18 cellular contexts compared by ENCODE assay signal in genomic region chr3:127131625-127132170, GRCh38.
DNase-seq lines count a peak whose midpoint lies in the region; ATAC-seq, FAIRE-seq and TF ChIP-seq lines count a peak whose summit lies in the region.
"Had no signal": no experiment of that assay in that cellular context is flagged by ENCODE, and none has a peak within 500 bp of the region (broad histone marks: within the 10 kb centered on the region; RNA-seq: fewer than 3 reads in every experiment).

No MANE protein-coding gene starts in this region.

- no peaks in the 10 kb centered on the region for H3K79me1 ChIP-seq in H1 (ENCODE audit: low read depth, low read length)

- H3K4me3 Mint-ChIP-seq in osteocyte (ENCODE audit: unreplicated experiment) (no peak overlapping the region), glutamatergic neuron (ENCODE audit: unreplicated experiment) (no peak overlapping the region)
- H3K4me3 Mint-ChIP-seq: CD8-positive, alpha-beta T cell had no signal

- no peaks in the 10 kb centered on the region for H4K20me1 ChIP-seq in H1 (replicated peaks in 1 of 2; ENCODE audit: control insufficient read depth in 1 of 2, insufficient read depth in 2 of 2, low read length in 2 of 2)

- H3K27ac Mint-ChIP-seq in osteocyte (ENCODE audit: unreplicated experiment), result no peak overlapping the region
- no peak overlapping the region for H3K27ac Mint-ChIP-seq in glutamatergic neuron (ENCODE audit: unreplicated experiment)
- H3K27ac Mint-ChIP-seq: CD8-positive, alpha-beta T cell had no signal

- no peak for TF ChIP-seq EP300 in H1 (IDR thresholded peaks at IDR 0.05; ENCODE audit: borderline replicate concordance in 1 of 2, low read depth in 2 of 2, low read length in 2 of 2)

- H3K9me3 ChIP-seq in H1 (ENCODE audit: insufficient read depth in 2 of 2, low read depth in 1 of 2, low read length in 1 of 2) (no peaks in the 10 kb centered on the region), upper lobe of right lung (no peaks in the 10 kb centered on the region)
- H3K9me3 ChIP-seq: A549 had no signal

- H2BK5ac ChIP-seq in H1 (ENCODE audit: low read depth, low read length), result no peak overlapping the region

- peaks cover 10% of the 10 kb centered on the region for H3K4me1 Mint-ChIP-seq in osteocyte (ENCODE audit: unreplicated experiment)
- H3K4me1 Mint-ChIP-seq in glutamatergic neuron (ENCODE audit: low read depth, unreplicated experiment), result peaks cover 4% of the 10 kb centered on the region
- H3K4me1 Mint-ChIP-seq: CD14-positive monocyte had no signal

- POLR2A ChIA-PET in H1 (lab: Charles Lee; ENCODE audit: partially characterized antibody), result interaction anchor here (2.4 kb wide), 1 partner anchor 10 kb away, joined by 4 read pairs; no protein-coding TSS in a partner anchor

- H2AK5ac ChIP-seq in H1 (ENCODE audit: low read depth, low read length), result no peak overlapping the region

- H3K4ac ChIP-seq in H1 (replicated peaks; ENCODE audit: insufficient read length, low read depth, low read length), result no peak overlapping the region

- no peak for TF ChIP-seq POLR2A in H1 (IDR thresholded peaks at IDR 0.05; ENCODE audit: control extremely low read depth in 1 of 2, low read depth in 2 of 2, low read length in 2 of 2)

- no peak overlapping the region for H3K23ac ChIP-seq in H1 (ENCODE audit: insufficient read length)

- no peak overlapping the region for H3K14ac ChIP-seq in H1 (ENCODE audit: insufficient read length)

- H4K5ac ChIP-seq in H1 (ENCODE audit: insufficient read length, low read depth, low read length), result no peak overlapping the region

- H2AFZ ChIP-seq in H1 (ENCODE audit: low read length), result no peak overlapping the region

- H2BK12ac ChIP-seq in H1 (ENCODE audit: low read depth, low read length), result no peak overlapping the region

- H3K27ac ChIP-seq in H1 (ENCODE audit: low read depth, low read length) (no peak overlapping the region), upper lobe of right lung (no peak overlapping the region)
- H3K27ac ChIP-seq: A549 had no signal

- no peak overlapping the region for H3K9ac ChIP-seq in H1 (replicated peaks in 1 of 4; ENCODE audit: extremely low read depth in 1 of 4, low read depth in 3 of 4, low read length in 3 of 4)

- CTCF ChIA-PET in H1 (lab: Charles Lee; ENCODE audit: partially characterized antibody), result interaction anchor here (0.8 to 1.1 kb wide), 4 partner anchors 20 to 539 kb away, joined by 3 read pairs; no protein-coding TSS in a partner anchor

- H3K4me1 ChIP-seq in H1 (replicated peaks in 1 of 4; ENCODE audit: control insufficient read depth in 3 of 4, insufficient read depth in 4 of 4, low read length in 3 of 4), result peaks cover 5 to 31% (median 19%) of the 10 kb centered on the region in 4 experiments
- peaks cover 8% of the 10 kb centered on the region for H3K4me1 ChIP-seq in upper lobe of right lung
- H3K4me1 ChIP-seq: A549 had no signal

- H4K8ac ChIP-seq in H1 (ENCODE audit: extremely low read depth, insufficient read depth, low read length), result no peak overlapping the region

- ATAC-seq in upper lobe of right lung (peak; percentile 49), HG03025 (IDR thresholded peaks at IDR 0.05; ENCODE audit: low FRiP score, unreplicated experiment) (no peak)
- ATAC-seq: A549; CD8-positive, alpha-beta T cell; HCT116 had no signal

- H3K4me2 ChIP-seq in H1 (ENCODE audit: insufficient read depth in 1 of 2, low read depth in 2 of 2, low read length in 2 of 2), result no peak overlapping the region
- H3K4me2 ChIP-seq: A549 had no signal

- H3K27me3 ChIP-seq in bronchial epithelial cell (ENCODE audit: control insufficient read depth, insufficient read depth, low read length) (peaks cover 16% of the 10 kb centered on the region), H1 (replicated peaks in 1 of 4; ENCODE audit: control insufficient read depth in 3 of 4, extremely low read depth in 1 of 4, insufficient read depth in 3 of 4, low read length in 3 of 4) (peaks cover 3 to 26% (median 25%) of the 10 kb centered on the region in 4 experiments), upper lobe of right lung (peaks cover 19% of the 10 kb centered on the region)

- peak overlapping the region; percentile 39; the same call in 1 of the 2 replicates for H3K18ac ChIP-seq in H1 (ENCODE audit: extremely low read depth, low read length)

- H2BK120ac ChIP-seq in H1 (replicated peaks; ENCODE audit: low read depth, low read length), result peak overlapping the region; percentile 13

- 91% methylated on average over 7 of the region's 7 CpGs; no CpG with 5 or more reads in 1 of the 2 experiments for WGBS in H1 (ENCODE audit: extremely low coverage in 1 of 2, insufficient coverage in 1 of 2, insufficient read length in 1 of 2, insufficient replicate concordance in 2 of 2, low coverage in 1 of 2, low lambda C conversion rate in 2 of 2, missing lambda C conversion rate in 1 of 2), 2 experiments

- TF ChIP-seq RAD21 in H1 (IDR thresholded peaks at IDR 0.05 in 1 of 2, conservative IDR thresholded peaks at IDR 0.05 in 1 of 2; ENCODE audit: low read depth in 2 of 2, low read length in 2 of 2), result no peak

- intact Hi-C loops in upper lobe of right lung (cut with DNase I), result no loop called here

- H3K36me3 Mint-ChIP-seq in osteocyte (ENCODE audit: unreplicated experiment) (no peaks in the 10 kb centered on the region), glutamatergic neuron (ENCODE audit: unreplicated experiment) (peaks cover 3% of the 10 kb centered on the region)
- H3K36me3 Mint-ChIP-seq: CD14-positive monocyte; CD8-positive, alpha-beta T cell had no signal

- FAIRE-seq in bronchial epithelial cell (lab: Jason Lieb, UNC) (peak; percentile 86), H1 (lab: Jason Lieb, UNC) (no peak)
- FAIRE-seq: A549, D721Med, G401.6, GM12891 had no signal

- H3K56ac ChIP-seq in H1 (replicated peaks; ENCODE audit: insufficient read length, low read depth, low read length), result no peak overlapping the region

- DNase-seq in bronchial epithelial cell (ENCODE audit: low read depth), result no peak
- no peak for DNase-seq in H1 (ENCODE audit: low read depth in 1 of 2, low spot score in 2 of 2)
- DNase-seq in osteocyte (ENCODE audit: extremely low spot score, unreplicated experiment), result peak; percentile 79
- no peak for DNase-seq in upper lobe of right lung
- DNase-seq in glutamatergic neuron, result no peak
- DNase-seq: CD8-positive, alpha-beta T cell; COR-L47; DMS153; DMS79 treated with DMSO at 0.1 percent for 48 hours; EL; GOT3 had no signal

- no peaks in the 10 kb centered on the region for H3K79me2 ChIP-seq in H1 (ENCODE audit: control insufficient read depth in 1 of 2, insufficient read depth in 2 of 2, low read length in 2 of 2)

- H4K91ac ChIP-seq in H1 (replicated peaks; ENCODE audit: insufficient read length, low read length), result no peak overlapping the region

- no peak overlapping the region for H2BK20ac ChIP-seq in H1 (ENCODE audit: low read length)

- H2BK15ac ChIP-seq in H1 (ENCODE audit: low read length), result no peak overlapping the region

- H3K4me3 ChIP-seq in bronchial epithelial cell (ENCODE audit: low read depth, low read length), result no peak overlapping the region
- no peak overlapping the region for H3K4me3 ChIP-seq in H1 (ENCODE audit: extremely low read depth in 1 of 4, insufficient read depth in 2 of 4, low read depth in 3 of 4, low read length in 4 of 4)
- H3K4me3 ChIP-seq in upper lobe of right lung, result no peak overlapping the region
- H3K4me3 ChIP-seq: A549 had no signal

- TF ChIP-seq CTCF in bronchial epithelial cell (IDR thresholded peaks at IDR 0.05; ENCODE audit: insufficient read depth, low read length, severe bottlenecking) (no peak), H1 (IDR thresholded peaks at IDR 0.05; ENCODE audit: control extremely low read depth in 1 of 3, insufficient read depth in 1 of 3, low read depth in 1 of 3, low read length in 3 of 3) (no peak), osteocyte (IDR thresholded peaks at IDR 0.05) (no peak), upper lobe of right lung (IDR thresholded peaks at IDR 0.05) (no peak), glutamatergic neuron (IDR thresholded peaks at IDR 0.05; ENCODE audit: partially characterized antibody, unreplicated experiment) (no peak)

- H3K9me3 Mint-ChIP-seq in osteocyte (ENCODE audit: unreplicated experiment) (no peaks in the 10 kb centered on the region), glutamatergic neuron (ENCODE audit: unreplicated experiment) (peaks cover 7% of the 10 kb centered on the region)
- H3K9me3 Mint-ChIP-seq: CD14-positive monocyte; CD8-positive, alpha-beta T cell had no signal

- H3K27me3 Mint-ChIP-seq in osteocyte (ENCODE audit: unreplicated experiment) (peaks cover 59% of the 10 kb centered on the region), glutamatergic neuron (ENCODE audit: unreplicated experiment) (peaks cover 9% of the 10 kb centered on the region)

- no peaks in the 10 kb centered on the region for H3K36me3 ChIP-seq in bronchial epithelial cell (ENCODE audit: control insufficient read depth, insufficient read depth, low read length)
- no peaks in the 10 kb centered on the region for H3K36me3 ChIP-seq in H1 (ENCODE audit: control insufficient read depth in 2 of 4, insufficient read depth in 4 of 4, low read length in 3 of 4)
- no peaks in the 10 kb centered on the region for H3K36me3 ChIP-seq in upper lobe of right lung

- H3K23me2 ChIP-seq in H1 (ENCODE audit: low read depth, low read length), result no peaks in the 10 kb centered on the region; the same call in 1 of the 2 replicates

TF ChIP-seq in H1, 55 proteins besides CTCF, POLR2A, EP300 and RAD21 (continues in another document):
- TF ChIP-seq TEAD4 (IDR thresholded peaks at IDR 0.05; ENCODE audit: low read depth, low read length) (no peak), CTBP2 (IDR thresholded peaks at IDR 0.05; ENCODE audit: borderline replicate concordance, insufficient read depth, insufficient read length, low read length) (no peak), TAF1 (IDR thresholded peaks at IDR 0.05; ENCODE audit: low read depth, low read length) (no peak), KDM4A (IDR thresholded peaks at IDR 0.05; ENCODE audit: low read depth, low read length, severe bottlenecking) (no peak), RFX5 (IDR thresholded peaks at IDR 0.05; ENCODE audit: borderline replicate concordance, low read depth, low read length) (no peak), NRF1 (IDR thresholded peaks at IDR 0.05; ENCODE audit: low read depth, low read length) (no peak), KDM5A (IDR thresholded peaks at IDR 0.05; ENCODE audit: low read length) (no peak), RNF2 (IDR thresholded peaks at IDR 0.05; ENCODE audit: borderline replicate concordance, low read depth, low read length, missing control alignments, poor library complexity, severe bottlenecking) (no peak), CBX8 (IDR thresholded peaks at IDR 0.05; ENCODE audit: borderline replicate concordance, low read depth, low read length) (no peak), PHF8 (conservative IDR thresholded peaks at IDR 0.05; ENCODE audit: low read depth, low read length) (no peak), SP2 (IDR thresholded peaks at IDR 0.05; ENCODE audit: low read length) (no peak), SAP30 (IDR thresholded peaks at IDR 0.05; ENCODE audit: insufficient read depth, insufficient replicate concordance, low read length) (no peak), POLR2AphosphoS5 (IDR thresholded peaks at IDR 0.05; ENCODE audit: low read depth, low read length) (no peak)
